In genomic region chr2:10282621-10283105, GRCh38 we compare ENCODE assay signal across 16 cellular contexts. TPM values are rescaled to one million over a fixed set of nuclear protein-coding genes. Genes with fewer than 3 reads are reported as not detected.
A peak's percentile ranks its signal among the peaks of the same experiment; 100 is the strongest.
DNase-seq lines count a peak whose midpoint lies in the region; TF ChIP-seq lines count a peak whose summit lies in the region.
"Had no signal": no experiment of that assay in that cellular context is flagged by ENCODE, and none has a peak within 500 bp of the region (broad histone marks: within the 10 kb centered on the region; RNA-seq: fewer than 3 reads in every experiment).

No MANE protein-coding gene starts in this region.

- H3K9me3 ChIP-seq in neuronal stem cell (replicated peaks in 1 of 2; ENCODE audit: control insufficient read depth in 2 of 2, insufficient read depth in 1 of 2, low read depth in 1 of 2, low read length in 2 of 2) (peaks cover 0 to 3% of the 10 kb centered on the region in 2 donors), SJCRH30 (replicated peaks) (no peaks in the 10 kb centered on the region)
- H3K9me3 ChIP-seq: colonic mucosa, right atrium auricular region, tibial artery had no signal

- H4K8ac ChIP-seq in neuronal stem cell (ENCODE audit: low read depth, low read length): peak overlapping the region; percentile 1

- no CpG with 5 or more reads among the region's 6 CpGs for WGBS in neuronal stem cell (ENCODE audit: extremely low coverage in 2 of 2, insufficient read length in 2 of 2, insufficient replicate concordance in 1 of 2), 2 donors

- H3K4me1 ChIP-seq in neuronal stem cell (ENCODE audit: control insufficient read depth in 2 of 2, insufficient read depth in 1 of 2, low read depth in 1 of 2, low read length in 2 of 2): peaks cover 21 to 27% of the 10 kb centered on the region in 2 donors
- peaks cover 32% of the 10 kb centered on the region for H3K4me1 ChIP-seq in SJCRH30
- H3K4me1 ChIP-seq: colonic mucosa had no signal

- H2AFZ ChIP-seq in neuronal stem cell (ENCODE audit: low read length): peak overlapping the region; percentile 79

- no peaks in the 10 kb centered on the region for H3K36me3 ChIP-seq in neuronal stem cell (replicated peaks in 1 of 2; ENCODE audit: control insufficient read depth in 2 of 2, insufficient read depth in 2 of 2, low read length in 2 of 2)
- H3K36me3 ChIP-seq in SJCRH30: no peaks in the 10 kb centered on the region
- H3K36me3 ChIP-seq: colonic mucosa, right atrium auricular region, tibial artery had no signal

- H3K36me3 Mint-ChIP-seq in CD14-positive monocyte: peaks cover 0 to 4% of the 10 kb centered on the region in 2 donors
- no peaks in the 10 kb centered on the region for H3K36me3 Mint-ChIP-seq in dendritic cell treated with granulocyte-macrophage colony-stimulating factor and Interleukin-4, amounts not matched to agents 40 ng/mL and 50 ng/mL, for 4 days (ENCODE audit: low read depth)
- H3K36me3 Mint-ChIP-seq: IgD-negative memory B cell had no signal

- H3K27me3 ChIP-seq in neuronal stem cell (ENCODE audit: control insufficient read depth in 3 of 3, insufficient read depth in 3 of 3, low read depth in 1 of 3, low read length in 3 of 3) (peaks cover 0 to 15% (median 2%) of the 10 kb centered on the region in 3 experiments), SJCRH30 (no peaks in the 10 kb centered on the region)
- H3K27me3 ChIP-seq: colonic mucosa, right atrium auricular region, tibial artery had no signal

- H3K4me3 Mint-ChIP-seq in CD14-positive monocyte: peak overlapping the region in 1 of 2 donors; percentile 67
- H3K4me3 Mint-ChIP-seq in dendritic cell treated with granulocyte-macrophage colony-stimulating factor and Interleukin-4, amounts not matched to agents 40 ng/mL and 50 ng/mL, for 4 days: peak overlapping the region; percentile 18
- H3K4me3 Mint-ChIP-seq: activated CD4-positive, alpha-beta T cell treated with anti-CD3 and anti-CD28 coated beads for 36 hours; IgD-negative memory B cell had no signal

- H3K9me3 Mint-ChIP-seq in CD14-positive monocyte: peaks cover 0 to 4% (median 0%) of the 10 kb centered on the region in 7 donors
- H3K9me3 Mint-ChIP-seq in dendritic cell treated with granulocyte-macrophage colony-stimulating factor and Interleukin-4, amounts not matched to agents 40 ng/mL and 50 ng/mL, for 4 days: no peaks in the 10 kb centered on the region
- H3K9me3 Mint-ChIP-seq: IgD-negative memory B cell had no signal

- peak overlapping the region; percentile 86 for H3K18ac ChIP-seq in neuronal stem cell (ENCODE audit: low read length)

- peak overlapping the region; percentile 33 for H2BK15ac ChIP-seq in neuronal stem cell (ENCODE audit: low read length)

- peak overlapping the region; percentile 17 for H3K9ac ChIP-seq in neuronal stem cell (ENCODE audit: low read depth, low read length, poor library complexity)

- H3K14ac ChIP-seq in neuronal stem cell (ENCODE audit: low read length): peak overlapping the region; percentile 3

- H3K4ac ChIP-seq in neuronal stem cell (ENCODE audit: low read length): no peak overlapping the region

- H3K27ac Mint-ChIP-seq in CD14-positive monocyte: peak overlapping the region; percentile 89 to 98 (median 94)
- H3K27ac Mint-ChIP-seq in dendritic cell treated with granulocyte-macrophage colony-stimulating factor and Interleukin-4, amounts not matched to agents 40 ng/mL and 50 ng/mL, for 4 days: peak overlapping the region; percentile 92
- H3K27ac Mint-ChIP-seq: activated CD4-positive, alpha-beta T cell treated with anti-CD3 and anti-CD28 coated beads for 36 hours; IgD-negative memory B cell had no signal

- H3K4me1 Mint-ChIP-seq in CD14-positive monocyte: peaks cover 82% of the 10 kb centered on the region
- peaks cover 91% of the 10 kb centered on the region for H3K4me1 Mint-ChIP-seq in dendritic cell treated with granulocyte-macrophage colony-stimulating factor and Interleukin-4, amounts not matched to agents 40 ng/mL and 50 ng/mL, for 4 days (ENCODE audit: low read depth)

- no peak overlapping the region for H2BK12ac ChIP-seq in neuronal stem cell (ENCODE audit: low read length)

- intact Hi-C loops in CD14-positive monocyte (cut with micrococcal nuclease): loop anchor here in 1 of 2 donors (2.0 kb wide), 1 partner anchor 20 kb away; the partner anchor contains the start of gene HPCAL1
- intact Hi-C loops in dendritic cell treated with granulocyte-macrophage colony-stimulating factor and Interleukin-4, amounts not matched to agents 40 ng/mL and 50 ng/mL, for 4 days (cut with micrococcal nuclease): no loop called here

- H2BK5ac ChIP-seq in neuronal stem cell (ENCODE audit: low read length): peak overlapping the region; percentile 2

- peaks cover 6% of the 10 kb centered on the region for H3K79me1 ChIP-seq in neuronal stem cell (ENCODE audit: low read depth, low read length)

- H4K91ac ChIP-seq in neuronal stem cell (ENCODE audit: low read depth, low read length, poor library complexity): no peak overlapping the region

- no peak overlapping the region for H2BK120ac ChIP-seq in neuronal stem cell (ENCODE audit: low read depth, low read length)

- H3K23ac ChIP-seq in neuronal stem cell (ENCODE audit: low read depth, low read length, poor library complexity): no peak overlapping the region

- no peak for TF ChIP-seq CTCF in CD14-positive monocyte (IDR thresholded peaks at IDR 0.05)

- H3K4me3 ChIP-seq in neuronal stem cell (ENCODE audit: low read length in 2 of 2) (no peak overlapping the region), SJCRH30 (no peak overlapping the region)
- H3K4me3 ChIP-seq: colonic mucosa, right atrium auricular region, tibial artery had no signal

- peak overlapping the region; percentile 48 for H2AK5ac ChIP-seq in neuronal stem cell (ENCODE audit: low read depth, low read length)

- peaks cover 0 to 2% (median 2%) of the 10 kb centered on the region in 3 donors for H3K27me3 Mint-ChIP-seq in CD14-positive monocyte (ENCODE audit: low read depth in 3 of 3)
- H3K27me3 Mint-ChIP-seq in dendritic cell treated with granulocyte-macrophage colony-stimulating factor and Interleukin-4, amounts not matched to agents 40 ng/mL and 50 ng/mL, for 4 days: no peaks in the 10 kb centered on the region
- H3K27me3 Mint-ChIP-seq: activated CD4-positive, alpha-beta T cell treated with anti-CD3 and anti-CD28 coated beads for 36 hours had no signal

- H3K27ac ChIP-seq in neuronal stem cell (replicated peaks; ENCODE audit: low read length): no peak overlapping the region
- H3K27ac ChIP-seq in SJCRH30: no peak overlapping the region
- H3K27ac ChIP-seq: colonic mucosa had no signal

- H3K4me2 ChIP-seq in neuronal stem cell (ENCODE audit: insufficient read depth, low read length, poor library complexity, severe bottlenecking): no peak overlapping the region

- DNase-seq in CD14-positive monocyte (ENCODE audit: low spot score) (no peak), M059J (ENCODE audit: low read depth) (peak; percentile 34), neuronal stem cell (ENCODE audit: low spot score) (no peak), SJCRH30 (no peak)
- no peak for DNase-seq in stimulated activated CD4-positive, alpha-beta T cell treated with anti-CD3 and anti-CD28 coated beads, Interleukin-2, amount 100 ng/mL, for 24 hours
- DNase-seq in stimulated activated CD4-positive, alpha-beta T cell treated with anti-CD3 and anti-CD28 coated beads, Interleukin-1b, Interleukin-23, amount 100 ng/mL, for 48 hours: no peak
- DNase-seq in effector CD8-positive, alpha-beta T cell (lab: John Stamatoyannopoulos, UW): no peak
- DNase-seq: activated CD8-positive, alpha-beta memory T cell treated with anti-CD3 and anti-CD28 coated beads, Interleukin-2, amount 50 U/mL, for 48 hours; colonic mucosa; glutamatergic neuron; NCI-H1417 treated with DMSO at 0.1 percent for 48 hours; tibial artery had no signal

RNA-seq across cellular contexts. Expression of gene HPCAL1, which starts 20.0 kb away (rescaled TPM):
- 10 to 100 TPM; 98.0 to 99.5 TPM for polyA plus RNA-seq in CD14-positive monocyte
- 250 and 267 TPM in 2 replicates for total RNA-seq in M059J (2014; rRNA removed; shearing (Covaris generic))
- 10.7 TPM for polyA plus RNA-seq in neuronal stem cell (2013, experiment 1 of 2)
- 9.6 TPM for polyA plus RNA-seq in neuronal stem cell (2013, experiment 2 of 2)
- 51.7 and 52.4 TPM in 2 replicates for total RNA-seq in SJCRH30 (2014; rRNA removed; shearing (Covaris generic))
